ENCODE assay signal across 21 cellular contexts in the genomic region with DNA sequence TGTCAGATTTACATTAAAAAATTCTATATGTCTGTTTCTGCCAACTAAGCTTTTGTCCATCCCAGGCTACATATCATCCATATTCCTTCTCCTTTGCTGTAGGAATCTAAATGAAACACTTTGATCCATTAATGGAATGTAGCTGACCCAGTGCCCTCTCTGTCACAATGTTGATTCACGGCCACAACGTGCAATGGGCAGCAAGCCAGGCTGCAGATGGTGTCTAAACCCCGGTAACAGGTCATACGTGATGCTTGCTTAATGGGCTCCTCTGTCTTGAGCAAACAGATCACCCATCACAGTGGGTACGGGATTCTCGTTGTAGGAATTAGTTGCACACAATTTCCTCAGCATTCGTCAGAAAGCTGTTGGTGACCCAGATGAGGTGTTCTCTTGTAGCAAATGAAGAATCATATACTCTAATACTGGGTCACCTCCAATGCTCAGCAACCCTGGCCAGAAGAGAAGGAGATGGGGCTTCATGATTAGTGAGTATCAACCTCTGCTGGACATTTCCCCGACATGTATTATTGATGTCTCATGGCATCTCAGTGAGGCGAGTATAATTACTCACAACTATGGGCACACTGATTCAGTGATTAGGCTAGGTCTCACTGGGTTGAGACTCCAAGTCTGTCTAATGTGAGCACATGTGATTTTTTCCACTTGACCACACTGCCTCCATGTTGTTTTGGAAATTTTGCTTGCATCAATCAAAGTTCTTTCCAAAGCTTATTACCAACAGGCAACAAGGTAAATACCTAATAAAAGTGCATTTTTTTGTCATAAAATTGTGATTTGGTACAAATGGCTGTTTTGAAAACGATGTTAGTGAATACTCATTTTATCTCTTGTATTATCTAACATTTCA. TPM values are rescaled to one million over a fixed set of nuclear protein-coding genes. Genes with fewer than 3 reads are reported as not detected.
DNase-seq lines count a peak whose midpoint lies in the region; ATAC-seq and TF ChIP-seq lines count a peak whose summit lies in the region.
"Had no signal": no experiment of that assay in that cellular context is flagged by ENCODE, and none has a peak within 500 bp of the region (broad histone marks: within the 10 kb centered on the region; RNA-seq: fewer than 3 reads in every experiment).

No MANE protein-coding gene starts in this region.

- H3K4me2 ChIP-seq in Karpas-422 (ENCODE audit: low read depth, low read length, poor library complexity, severe bottlenecking), result no peak overlapping the region

- H3K4me1 ChIP-seq in body of pancreas (no peaks in the 10 kb centered on the region), Karpas-422 (ENCODE audit: low read length) (no peaks in the 10 kb centered on the region), gastroesophageal sphincter (no peaks in the 10 kb centered on the region)
- H3K4me1 ChIP-seq: Caco-2, left lung, thyroid gland had no signal

- H3K9me3 ChIP-seq in body of pancreas (no peaks in the 10 kb centered on the region), Karpas-422 (ENCODE audit: low read length) (no peaks in the 10 kb centered on the region), gastroesophageal sphincter (peaks cover 0 to 11% (median 0%) of the 10 kb centered on the region in 3 donors)
- H3K9me3 ChIP-seq: Caco-2, thyroid gland had no signal

- H3K36me3 ChIP-seq in body of pancreas (replicated peaks in 1 of 2; ENCODE audit: insufficient read depth in 1 of 2, low read depth in 2 of 2) (no peaks in the 10 kb centered on the region), Karpas-422 (ENCODE audit: insufficient read depth, low read length) (no peaks in the 10 kb centered on the region), gastroesophageal sphincter (no peaks in the 10 kb centered on the region)
- H3K36me3 ChIP-seq: left lung, MG63, thyroid gland had no signal

- DNase-seq in NCI-H1105 treated with DMSO at 0.1 percent for 48 hours (lab: John Stamatoyannopoulos, UW) (peak; percentile 19), NCI-H1105 (lab: John Stamatoyannopoulos, UW) (no peak), NCI-H446 treated with DMSO at 0.1 percent for 48 hours (lab: John Stamatoyannopoulos, UW) (peak; percentile 9), body of pancreas (peak in 3 of 4 donors; percentile 43 to 52 (median 46)), lung microvascular endothelial cell (ENCODE audit: low read depth in 2 of 2) (peak; percentile 23 to 63), Karpas-422 (no peak), OCI-M2 (lab: John Stamatoyannopoulos, UW; ENCODE audit: unreplicated experiment) (no peak)
- DNase-seq: activated CD4-positive, alpha-beta memory T cell treated with anti-CD3 and anti-CD28 coated beads for 36 hours; activated naive CD4-positive, alpha-beta T cell treated with anti-CD3 and anti-CD28 coated beads, Interleukin-2, amount 50 U/mL, for 16 hours; Caco-2; left lung; MG63; NCI-H2029; NCI-H524 treated with DMSO at 0.1 percent for 48 hours; stimulated activated CD4-positive, alpha-beta T cell treated with anti-CD3 and anti-CD28 coated beads, Interleukin-15, amount 100 ng/mL, for 24 hours had no signal

- H3K27ac ChIP-seq in body of pancreas (no peak overlapping the region), Karpas-422 (ENCODE audit: low read length) (no peak overlapping the region), gastroesophageal sphincter (no peak overlapping the region)
- H3K27ac ChIP-seq: 22Rv1, coronary artery, left lung, RWPE1, thyroid gland had no signal

- H3K27me3 ChIP-seq in body of pancreas (no peaks in the 10 kb centered on the region), Karpas-422 (ENCODE audit: low read length) (no peaks in the 10 kb centered on the region), gastroesophageal sphincter (no peaks in the 10 kb centered on the region)
- H3K27me3 ChIP-seq: left lung, MG63, thyroid gland had no signal

- intact Hi-C loops in body of pancreas (cut with DNase I), result no loop called here

- no peaks in the 10 kb centered on the region for H4K20me1 ChIP-seq in Karpas-422 (ENCODE audit: insufficient read depth, low read depth, low read length)

- no peak for TF ChIP-seq CTCF in body of pancreas (IDR thresholded peaks at IDR 0.05)
- no peak for TF ChIP-seq CTCF in gastroesophageal sphincter (IDR thresholded peaks at IDR 0.05)

- H3K4me3 ChIP-seq in body of pancreas, result no peak overlapping the region
- no peak overlapping the region for H3K4me3 ChIP-seq in Karpas-422 (ENCODE audit: low read length)
- H3K4me3 ChIP-seq in gastroesophageal sphincter, result no peak overlapping the region
- H3K4me3 ChIP-seq: coronary artery, left lung, MG63, thyroid gland had no signal

- ATAC-seq in body of pancreas (peak; percentile 9), gastroesophageal sphincter (no peak)
- ATAC-seq: left lung; stimulated activated memory B cell treated with anti-CD40 and anti-IgM and Interleukin-4, amounts not matched to agents 10 μg/mL and 1 μg/mL and 100 μg/mL, for 72 hours had no signal

- no peaks in the 10 kb centered on the region for H3K9me2 ChIP-seq in Karpas-422 (replicated peaks; ENCODE audit: insufficient read depth, low read length)

- no peaks in the 10 kb centered on the region for H3K79me2 ChIP-seq in Karpas-422 (ENCODE audit: low read length)

- TF ChIP-seq EP300 in gastroesophageal sphincter (IDR thresholded peaks at IDR 0.05), result no peak

- H3K9ac ChIP-seq in Karpas-422 (ENCODE audit: low read length), result no peak overlapping the region

- no peak overlapping the region for H2AFZ ChIP-seq in Karpas-422 (ENCODE audit: low read length)

- 50 to 53% methylated on average over 10 of the region's 10 CpGs for WGBS in body of pancreas, 2 donors
- 50 to 53% methylated on average over 7 to 10 of the region's 10 CpGs for WGBS in gastroesophageal sphincter (ENCODE audit: low coverage in 1 of 2), 2 donors

- TF ChIP-seq POLR2A in body of pancreas (IDR thresholded peaks at IDR 0.05) (no peak), gastroesophageal sphincter (IDR thresholded peaks at IDR 0.05) (no peak)

RNA-seq across cellular contexts. Expression of gene DCBLD2, which starts 12.9 kb away (rescaled TPM):
- total RNA-seq in body of pancreas (10 to 100 TPM; 15.3 to 22.4 TPM), lung microvascular endothelial cell (16.1 and 16.5 TPM in 2 replicates), gastroesophageal sphincter (10 to 100 TPM; 45.3 to 58.8 (median 52.4) TPM)
- 0.18 and 0.22 TPM in 2 replicates for total RNA-seq in Karpas-422 (2014; rRNA removed; shearing (Covaris generic); ENCODE audit: low replicate concordance)

Comparison
In these comparisons a context has a peak if more than half of its experiments do, and no peak if none do; other contexts are left out.
1. DNase-seq: peak in NCI-H1105 treated with DMSO at 0.1 percent for 48 hours (single experiment), NCI-H446 treated with DMSO at 0.1 percent for 48 hours (single experiment), body of pancreas (3 of 4) and lung microvascular endothelial cell (2 of 2); none in NCI-H1105 (single experiment), Karpas-422 (single experiment) and OCI-M2 (single experiment).
2. RNA of gene DCBLD2, which starts 12.9 kb away (total RNA-seq): 45.3 to 58.8 TPM in gastroesophageal sphincter, 15.3 to 22.4 TPM in body of pancreas and 16.1 to 16.5 TPM in lung microvascular endothelial cell; 0.18 to 0.22 TPM in Karpas-422; every median in the first group is over 10 times any median in the second.